Comparison of ENCODE assay signal across 2 cellular contexts in the genomic region with DNA sequence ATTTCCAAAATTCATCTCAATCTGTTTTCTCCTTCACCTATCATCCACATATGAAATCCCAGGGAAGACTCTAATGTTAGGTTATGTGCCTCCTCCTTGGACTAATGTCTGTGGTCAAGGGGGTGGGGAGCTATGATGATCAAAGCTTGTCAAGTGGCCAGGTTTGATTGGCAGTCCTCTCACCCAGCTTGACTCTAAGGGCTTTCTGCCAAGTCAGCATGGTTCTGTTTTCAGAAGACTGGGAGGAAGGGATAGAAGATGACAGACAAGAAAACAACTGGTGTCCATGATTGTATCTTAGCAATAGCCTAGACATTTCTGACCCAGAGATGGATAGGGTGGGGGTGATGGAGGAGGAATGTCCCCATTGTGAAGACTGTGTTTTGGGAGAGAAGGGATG.
TF ChIP-seq lines count a peak whose summit lies in the region.

No MANE protein-coding gene starts in this region.

TF ChIP-seq in HCT116, 20 proteins besides CTCF, POLR2A, EP300 and RAD21:
- peak; percentile 30 for TF ChIP-seq TCF7L2 (IDR thresholded peaks at IDR 0.05; ENCODE audit: borderline replicate concordance, extremely low read depth, insufficient read depth, insufficient read length)
- TF ChIP-seq, protein P1, sequence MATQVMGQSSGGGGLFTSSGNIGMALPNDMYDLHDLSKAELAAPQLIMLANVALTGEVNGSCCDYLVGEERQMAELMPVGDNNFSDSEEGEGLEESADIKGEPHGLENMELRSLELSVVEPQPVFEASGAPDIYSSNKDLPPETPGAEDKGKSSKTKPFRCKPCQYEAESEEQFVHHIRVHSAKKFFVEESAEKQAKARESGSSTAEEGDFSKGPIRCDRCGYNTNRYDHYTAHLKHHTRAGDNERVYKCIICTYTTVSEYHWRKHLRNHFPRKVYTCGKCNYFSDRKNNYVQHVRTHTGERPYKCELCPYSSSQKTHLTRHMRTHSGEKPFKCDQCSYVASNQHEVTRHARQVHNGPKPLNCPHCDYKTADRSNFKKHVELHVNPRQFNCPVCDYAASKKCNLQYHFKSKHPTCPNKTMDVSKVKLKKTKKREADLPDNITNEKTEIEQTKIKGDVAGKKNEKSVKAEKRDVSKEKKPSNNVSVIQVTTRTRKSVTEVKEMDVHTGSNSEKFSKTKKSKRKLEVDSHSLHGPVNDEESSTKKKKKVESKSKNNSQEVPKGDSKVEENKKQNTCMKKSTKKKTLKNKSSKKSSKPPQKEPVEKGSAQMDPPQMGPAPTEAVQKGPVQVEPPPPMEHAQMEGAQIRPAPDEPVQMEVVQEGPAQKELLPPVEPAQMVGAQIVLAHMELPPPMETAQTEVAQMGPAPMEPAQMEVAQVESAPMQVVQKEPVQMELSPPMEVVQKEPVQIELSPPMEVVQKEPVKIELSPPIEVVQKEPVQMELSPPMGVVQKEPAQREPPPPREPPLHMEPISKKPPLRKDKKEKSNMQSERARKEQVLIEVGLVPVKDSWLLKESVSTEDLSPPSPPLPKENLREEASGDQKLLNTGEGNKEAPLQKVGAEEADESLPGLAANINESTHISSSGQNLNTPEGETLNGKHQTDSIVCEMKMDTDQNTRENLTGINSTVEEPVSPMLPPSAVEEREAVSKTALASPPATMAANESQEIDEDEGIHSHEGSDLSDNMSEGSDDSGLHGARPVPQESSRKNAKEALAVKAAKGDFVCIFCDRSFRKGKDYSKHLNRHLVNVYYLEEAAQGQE (IDR thresholded peaks at IDR 0.05; ENCODE audit: low read depth), result no peak

TF ChIP-seq in IMR-90, 13 proteins besides CTCF, POLR2A, EP300 and RAD21:
- TF ChIP-seq, protein P2, sequence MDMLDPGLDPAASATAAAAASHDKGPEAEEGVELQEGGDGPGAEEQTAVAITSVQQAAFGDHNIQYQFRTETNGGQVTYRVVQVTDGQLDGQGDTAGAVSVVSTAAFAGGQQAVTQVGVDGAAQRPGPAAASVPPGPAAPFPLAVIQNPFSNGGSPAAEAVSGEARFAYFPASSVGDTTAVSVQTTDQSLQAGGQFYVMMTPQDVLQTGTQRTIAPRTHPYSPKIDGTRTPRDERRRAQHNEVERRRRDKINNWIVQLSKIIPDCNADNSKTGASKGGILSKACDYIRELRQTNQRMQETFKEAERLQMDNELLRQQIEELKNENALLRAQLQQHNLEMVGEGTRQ (IDR thresholded peaks at IDR 0.05; ENCODE audit: low read depth, low read length), result no peak
- peak; percentile 63 for TF ChIP-seq MAFK (IDR thresholded peaks at IDR 0.05; ENCODE audit: low read depth, low read length)
